Comparison of ENCODE assay signal across 12 cellular contexts in the genomic region with DNA sequence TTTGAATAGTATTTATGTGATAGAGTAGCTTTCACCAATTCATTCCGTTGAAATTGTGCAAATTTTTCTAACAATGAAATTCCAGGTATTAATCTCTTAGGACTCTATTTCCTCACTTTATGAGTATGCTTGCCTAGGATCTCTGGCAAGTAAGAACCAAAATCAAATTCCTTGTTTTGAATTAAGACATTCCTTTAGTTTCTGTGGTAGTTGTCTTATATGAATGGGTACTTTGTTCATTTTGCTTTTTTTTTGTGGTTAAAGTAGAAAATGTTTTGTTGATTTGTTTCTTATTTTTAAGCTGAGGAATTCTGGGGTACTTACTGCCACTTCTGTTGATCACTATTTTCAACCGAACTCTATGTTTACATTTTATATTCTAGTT.
"Had no signal": no experiment of that assay in that cellular context is flagged by ENCODE, and none has a peak within 500 bp of the region (broad histone marks: within the 10 kb centered on the region; RNA-seq: fewer than 3 reads in every experiment).

No MANE protein-coding gene starts in this region.

- H3K36me3 ChIP-seq: gastrocnemius medialis had no signal

- H3K9me3 ChIP-seq: gastrocnemius medialis, heart right ventricle had no signal

- ATAC-seq: activated T-cell treated with anti-CD3 and anti-CD28 coated beads, Interleukin-2, amount 50 U/mL, for 4 hours; gastrocnemius medialis; stimulated activated naive B cell treated with anti-CD40 and anti-IgM and Interleukin-4, amounts not matched to agents 10 μg/mL and 1 μg/mL and 100 μg/mL, for 72 hours had no signal

- H3K27me3 ChIP-seq: gastrocnemius medialis, heart right ventricle had no signal

- H3K4me3 ChIP-seq: gastrocnemius medialis, heart right ventricle had no signal

- DNase-seq: activated CD4-positive, alpha-beta memory T cell treated with anti-CD3 and anti-CD28 coated beads for 36 hours; activated CD4-positive, alpha-beta T cell treated with anti-CD3 and anti-CD28 coated beads for 1 hour; activated effector memory CD4-positive, alpha-beta T cell treated with anti-CD3 and anti-CD28 coated beads, Interleukin-2, amount 50 U/mL, for 16 hours; activated T-cell treated with anti-CD3 and anti-CD28 coated beads, Interleukin-2, amount 50 U/mL, for 4 hours; gastrocnemius medialis; heart right ventricle; kidney; midbrain; right cardiac atrium; stimulated activated naive B cell treated with anti-CD40 and anti-IgM and Interleukin-4, amounts not matched to agents 10 μg/mL and 1 μg/mL and 100 μg/mL, for 72 hours; T1000; trophoblast cell had no signal
